ENCODE assay signal across 3 cellular contexts in the genomic region with DNA sequence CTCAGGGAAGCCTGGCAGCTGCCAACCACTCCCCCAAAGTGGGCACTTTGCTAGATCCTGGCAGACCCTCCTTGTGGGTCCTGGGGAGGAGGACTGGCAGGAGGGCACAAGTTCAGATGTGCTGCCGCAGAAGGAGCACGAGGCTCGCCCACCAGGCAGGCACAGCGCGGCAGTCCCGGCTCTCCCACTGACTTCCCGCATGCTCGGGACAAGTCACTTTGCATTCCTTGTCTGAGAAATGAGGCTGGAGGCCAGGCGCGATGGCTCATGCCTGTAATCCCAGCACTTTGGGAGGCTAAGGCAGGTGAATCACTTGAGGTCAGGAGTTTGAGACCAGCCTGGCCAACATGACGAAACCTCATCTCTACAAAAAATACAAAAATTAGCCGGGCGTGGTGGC. TPM values are rescaled to one million over a fixed set of nuclear protein-coding genes. Genes with fewer than 3 reads are reported as not detected.
"Had no signal": no experiment of that assay in that cellular context is flagged by ENCODE, and none has a peak within 500 bp of the region (broad histone marks: within the 10 kb centered on the region; RNA-seq: fewer than 3 reads in every experiment).

No MANE protein-coding gene starts in this region.

RNA-seq across cellular contexts. Expression of gene FBLN1, which starts 40.1 kb away (rescaled TPM):
- total RNA-seq: OCI-LY7 had no signal
- polyA plus RNA-seq: IgD-negative memory B cell, K562 had no signal
